23 cellular contexts compared by ENCODE assay signal in the genomic region with DNA sequence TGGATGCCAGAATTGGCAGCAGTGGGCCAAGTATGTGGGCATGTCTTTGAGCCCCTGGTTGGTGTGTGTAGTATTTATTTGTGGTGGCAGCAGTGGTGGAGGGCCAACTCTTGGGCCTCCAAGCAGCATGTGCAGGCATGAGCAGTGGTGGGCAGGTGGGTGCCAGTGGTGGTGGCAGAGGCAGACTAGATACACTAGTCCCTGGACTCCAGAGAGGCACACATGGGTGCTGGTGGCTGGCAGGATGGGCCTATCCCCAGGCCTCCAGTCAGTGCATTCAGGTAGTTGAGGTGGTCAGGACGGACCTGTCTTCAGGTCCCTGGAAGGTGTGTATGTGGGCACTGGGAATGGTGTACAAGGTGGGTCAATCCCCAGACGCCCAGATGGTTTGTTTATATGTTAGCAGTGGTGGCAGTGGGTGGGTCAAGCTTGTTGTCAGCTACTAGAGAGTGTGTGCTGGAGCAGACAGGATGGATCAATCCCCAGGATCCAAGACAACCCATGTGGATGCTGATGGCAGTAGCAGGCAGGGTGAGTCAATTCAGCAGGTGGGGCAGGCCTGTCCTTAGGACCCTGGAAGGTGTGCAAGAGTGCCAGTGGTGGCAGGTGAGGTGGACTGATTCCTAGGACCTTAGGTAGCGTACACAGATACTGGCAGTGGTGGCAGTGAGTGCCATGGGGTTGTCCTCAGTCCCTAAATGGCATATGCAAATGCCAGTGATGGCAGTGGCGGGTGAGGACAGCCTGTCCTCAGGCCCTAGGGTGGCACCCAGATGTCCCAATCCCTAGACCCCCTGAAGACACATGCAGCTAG.
DNase-seq lines count a peak whose midpoint lies in the region; ATAC-seq and TF ChIP-seq lines count a peak whose summit lies in the region.
"Had no signal": no experiment of that assay in that cellular context is flagged by ENCODE, and none has a peak within 500 bp of the region (broad histone marks: within the 10 kb centered on the region; RNA-seq: fewer than 3 reads in every experiment).

No MANE protein-coding gene starts in this region.

- no peak overlapping the region for H3K27ac ChIP-seq in testis
- no peak overlapping the region for H3K27ac ChIP-seq in colonic mucosa

- CTCF ChIA-PET in activated CD8-positive, alpha-beta T cell treated with anti-CD3 and anti-CD28 coated beads, Interleukin-2, amount 10 ng/mL, durations not matched to agents 7 days and 5 days (lab: Charles Lee), result no interaction called here
- CTCF ChIA-PET in activated CD8-positive, alpha-beta T cell treated with anti-CD3 and anti-CD28 coated beads for 36 hours (lab: Charles Lee), result no interaction called here

- no peaks in the 10 kb centered on the region for H3K27me3 ChIP-seq in testis
- H3K27me3 ChIP-seq in colonic mucosa, result no peaks in the 10 kb centered on the region
- H3K27me3 ChIP-seq: MG63 had no signal

- no peak overlapping the region for H3K27ac Mint-ChIP-seq in activated CD8-positive, alpha-beta T cell treated with anti-CD3 and anti-CD28 coated beads, Interleukin-2, amount 10 ng/mL, durations not matched to agents 7 days and 5 days
- H3K27ac Mint-ChIP-seq in activated CD8-positive, alpha-beta T cell treated with anti-CD3 and anti-CD28 coated beads for 36 hours, result no peak overlapping the region
- H3K27ac Mint-ChIP-seq in osteocyte (ENCODE audit: unreplicated experiment), result no peak overlapping the region
- H3K27ac Mint-ChIP-seq: CD8-positive, alpha-beta T cell had no signal

- H3K4me1 ChIP-seq in testis (no peaks in the 10 kb centered on the region), colonic mucosa (no peaks in the 10 kb centered on the region)
- H3K4me1 ChIP-seq: HAP-1 had no signal

- POLR2A ChIA-PET in activated CD8-positive, alpha-beta T cell treated with anti-CD3 and anti-CD28 coated beads, Interleukin-2, amount 10 ng/mL, durations not matched to agents 7 days and 5 days (lab: Charles Lee), result no interaction called here
- POLR2A ChIA-PET in activated CD8-positive, alpha-beta T cell treated with anti-CD3 and anti-CD28 coated beads for 36 hours (lab: Charles Lee), result no interaction called here

- peak; percentile 6 for DNase-seq in activated CD8-positive, alpha-beta T cell treated with anti-CD3 and anti-CD28 coated beads, Interleukin-2, amount 10 ng/mL, durations not matched to agents 7 days and 5 days
- no peak for DNase-seq in activated CD8-positive, alpha-beta T cell treated with anti-CD3 and anti-CD28 coated beads for 36 hours
- DNase-seq in epidermal melanocyte (ENCODE audit: insufficient read length, low spot score), result peak; percentile 8
- peak; percentile 71 for DNase-seq in osteocyte (ENCODE audit: extremely low spot score, unreplicated experiment)
- peak; percentile 34 for DNase-seq in ureter (ENCODE audit: low spot score)
- DNase-seq in testis, result no peak
- DNase-seq in iPS-NIHi11 (ENCODE audit: low spot score), result no peak
- DNase-seq in colonic mucosa, result no peak
- DNase-seq: 8988T; DMS79; IMR-90; Karpas-422; NCI-H1092 treated with DMSO at 0.1 percent for 48 hours; NCI-H1930; NCI-H2171; NCI-H446; NCI-H69; NK-92 treated with Interleukin-12 subunit alpha and Interleukin-12 subunit beta, amount 100 ng/mL, for 24 hours; OCI-M1; RPMI8226 had no signal

- ATAC-seq in activated CD8-positive, alpha-beta T cell treated with anti-CD3 and anti-CD28 coated beads, Interleukin-2, amount 10 ng/mL, durations not matched to agents 7 days and 5 days, result no peak
- ATAC-seq in activated CD8-positive, alpha-beta T cell treated with anti-CD3 and anti-CD28 coated beads for 36 hours, result no peak
- ATAC-seq: CD8-positive, alpha-beta T cell had no signal

- no peak for TF ChIP-seq POLR2A in testis (IDR thresholded peaks at IDR 0.05)

- H3K4me1 Mint-ChIP-seq in activated CD8-positive, alpha-beta T cell treated with anti-CD3 and anti-CD28 coated beads, Interleukin-2, amount 10 ng/mL, durations not matched to agents 7 days and 5 days (ENCODE audit: low read depth), result peaks cover 5% of the 10 kb centered on the region
- peaks cover 3% of the 10 kb centered on the region for H3K4me1 Mint-ChIP-seq in activated CD8-positive, alpha-beta T cell treated with anti-CD3 and anti-CD28 coated beads for 36 hours (ENCODE audit: low read depth)
- H3K4me1 Mint-ChIP-seq in osteocyte (ENCODE audit: unreplicated experiment), result peaks cover 14% of the 10 kb centered on the region

- no peak overlapping the region for H3K4me3 Mint-ChIP-seq in activated CD8-positive, alpha-beta T cell treated with anti-CD3 and anti-CD28 coated beads, Interleukin-2, amount 10 ng/mL, durations not matched to agents 7 days and 5 days
- H3K4me3 Mint-ChIP-seq in activated CD8-positive, alpha-beta T cell treated with anti-CD3 and anti-CD28 coated beads for 36 hours, result no peak overlapping the region
- no peak overlapping the region for H3K4me3 Mint-ChIP-seq in osteocyte (ENCODE audit: unreplicated experiment)
- H3K4me3 Mint-ChIP-seq: CD8-positive, alpha-beta T cell had no signal

- intact Hi-C loops in activated CD8-positive, alpha-beta T cell treated with anti-CD3 and anti-CD28 coated beads for 36 hours (cut with micrococcal nuclease), result no loop called here
- intact Hi-C loops in testis (cut with DNase I; ENCODE audit: low total_unique reads), result no loop called here
- intact Hi-C loops in colonic mucosa (cut with DNase I), result no loop called here

- H3K36me3 Mint-ChIP-seq in activated CD8-positive, alpha-beta T cell treated with anti-CD3 and anti-CD28 coated beads, Interleukin-2, amount 10 ng/mL, durations not matched to agents 7 days and 5 days (ENCODE audit: low read depth), result peaks cover 3% of the 10 kb centered on the region
- H3K36me3 Mint-ChIP-seq in activated CD8-positive, alpha-beta T cell treated with anti-CD3 and anti-CD28 coated beads for 36 hours (ENCODE audit: low read depth), result peaks cover 5% of the 10 kb centered on the region
- H3K36me3 Mint-ChIP-seq in osteocyte (ENCODE audit: unreplicated experiment), result peaks cover 5% of the 10 kb centered on the region

- H3K27me3 Mint-ChIP-seq in activated CD8-positive, alpha-beta T cell treated with anti-CD3 and anti-CD28 coated beads, Interleukin-2, amount 10 ng/mL, durations not matched to agents 7 days and 5 days (ENCODE audit: low read depth), result peaks cover 9% of the 10 kb centered on the region
- peaks cover 3% of the 10 kb centered on the region for H3K27me3 Mint-ChIP-seq in activated CD8-positive, alpha-beta T cell treated with anti-CD3 and anti-CD28 coated beads for 36 hours
- H3K27me3 Mint-ChIP-seq in osteocyte (ENCODE audit: unreplicated experiment), result peaks cover 45% of the 10 kb centered on the region

- 92 to 100% methylated on average over 2 to 4 of the region's 4 CpGs for WGBS in testis, 2 donors

- H3K9me3 Mint-ChIP-seq in activated CD8-positive, alpha-beta T cell treated with anti-CD3 and anti-CD28 coated beads, Interleukin-2, amount 10 ng/mL, durations not matched to agents 7 days and 5 days (ENCODE audit: insufficient read depth), result peaks cover 23% of the 10 kb centered on the region
- H3K9me3 Mint-ChIP-seq in activated CD8-positive, alpha-beta T cell treated with anti-CD3 and anti-CD28 coated beads for 36 hours, result peaks cover 19% of the 10 kb centered on the region
- H3K9me3 Mint-ChIP-seq in osteocyte (ENCODE audit: unreplicated experiment), result peaks cover 31% of the 10 kb centered on the region

- no peak for TF ChIP-seq CTCF in activated CD8-positive, alpha-beta T cell treated with anti-CD3 and anti-CD28 coated beads for 36 hours (IDR thresholded peaks at IDR 0.05)
- TF ChIP-seq CTCF in osteocyte (IDR thresholded peaks at IDR 0.05) (no peak), testis (IDR thresholded peaks at IDR 0.05) (no peak), colonic mucosa (IDR thresholded peaks at IDR 0.05) (no peak)

- H3K9me3 ChIP-seq in testis (no peaks in the 10 kb centered on the region), colonic mucosa (no peaks in the 10 kb centered on the region)
- H3K9me3 ChIP-seq: HAP-1 had no signal

- no peak overlapping the region for H3K9ac ChIP-seq in colonic mucosa (ENCODE audit: low read depth in 2 of 2, low read length in 2 of 2)

- H3K4me3 ChIP-seq in testis, result no peak overlapping the region
- H3K4me3 ChIP-seq in colonic mucosa, result no peak overlapping the region
- H3K4me3 ChIP-seq: HAP-1, MG63 had no signal

- H3K36me3 ChIP-seq in testis (ENCODE audit: low read depth, missing control alignments) (no peaks in the 10 kb centered on the region), colonic mucosa (no peaks in the 10 kb centered on the region)
- H3K36me3 ChIP-seq: HAP-1, MG63 had no signal

Comparison
In these comparisons a context has a peak if more than half of its experiments do, and no peak if none do; other contexts are left out.
1. DNase-seq: peak in activated CD8-positive, alpha-beta T cell treated with anti-CD3 and anti-CD28 coated beads, Interleukin-2, amount 10 ng/mL, durations not matched to agents 7 days and 5 days (single experiment), epidermal melanocyte (single experiment), osteocyte (single experiment) and ureter (single experiment); none in activated CD8-positive, alpha-beta T cell treated with anti-CD3 and anti-CD28 coated beads for 36 hours (single experiment), testis (single experiment), iPS-NIHi11 (single experiment) and colonic mucosa (single experiment).